ENCODE assay signal across 17 cellular contexts in genomic region chr2:173985595-173985994, GRCh38. TPM values are rescaled to one million over a fixed set of nuclear protein-coding genes. Genes with fewer than 3 reads are reported as not detected.
DNase-seq lines count a peak whose midpoint lies in the region; ATAC-seq and TF ChIP-seq lines count a peak whose summit lies in the region.
"Had no signal": no experiment of that assay in that cellular context is flagged by ENCODE, and none has a peak within 500 bp of the region (broad histone marks: within the 10 kb centered on the region; RNA-seq: fewer than 3 reads in every experiment).

No MANE protein-coding gene starts in this region.

- H3K36me3 ChIP-seq in ascending aorta (no peaks in the 10 kb centered on the region), gastroesophageal sphincter (no peaks in the 10 kb centered on the region), parathyroid adenoma (ENCODE audit: control insufficient read depth, insufficient read depth, low read length) (no peaks in the 10 kb centered on the region)

- peaks cover 23 to 72% of the 10 kb centered on the region in 2 donors for H3K4me1 ChIP-seq in ascending aorta
- H3K4me1 ChIP-seq in gastroesophageal sphincter = peaks cover 6 to 67% (median 24%) of the 10 kb centered on the region in 3 donors
- H3K4me1 ChIP-seq in parathyroid adenoma = peaks cover 8% of the 10 kb centered on the region

- intact Hi-C loops in ascending aorta (cut with DNase I) = loop anchor here (5.0 kb wide), 1 partner anchor 502 kb away; the partner anchor contains the start of gene GPR155

- H3K4me2 ChIP-seq in parathyroid adenoma (ENCODE audit: low read length) = peak overlapping the region; percentile 1

- peak overlapping the region; percentile 79 to 83 for H3K27ac ChIP-seq in ascending aorta
- peak overlapping the region in 3 of 4 donors; percentile 11 to 53 (median 28) for H3K27ac ChIP-seq in gastroesophageal sphincter
- peak overlapping the region; percentile 25 for H3K27ac ChIP-seq in parathyroid adenoma

- H2AFZ ChIP-seq in parathyroid adenoma = peak overlapping the region; percentile 71

- TF ChIP-seq POLR2A in gastroesophageal sphincter (IDR thresholded peaks at IDR 0.05) = no peak

- 44 to 80% methylated on average over 1 of the region's 1 CpG for WGBS in gastroesophageal sphincter (ENCODE audit: low coverage in 1 of 2), 2 donors

- H3K9me3 ChIP-seq in ascending aorta = no peaks in the 10 kb centered on the region
- no peaks in the 10 kb centered on the region for H3K9me3 ChIP-seq in gastroesophageal sphincter
- H3K9me3 ChIP-seq in parathyroid adenoma (ENCODE audit: control insufficient read depth, low read length) = no peaks in the 10 kb centered on the region

- TF ChIP-seq EP300 in gastroesophageal sphincter (IDR thresholded peaks at IDR 0.05) = no peak

- ATAC-seq in gastroesophageal sphincter (no peak), GM21423 (IDR thresholded peaks at IDR 0.05; ENCODE audit: unreplicated experiment) (no peak)

- H3K36me3 Mint-ChIP-seq in type B pancreatic cell = no peaks in the 10 kb centered on the region

- TF ChIP-seq CTCF in ascending aorta (IDR thresholded peaks at IDR 0.05) (no peak), gastroesophageal sphincter (IDR thresholded peaks at IDR 0.05) (no peak), parathyroid adenoma (IDR thresholded peaks at IDR 0.05) (no peak), type B pancreatic cell (conservative IDR thresholded peaks at IDR 0.05) (no peak)

- peaks cover 24% of the 10 kb centered on the region for H3K4me1 Mint-ChIP-seq in type B pancreatic cell (ENCODE audit: unreplicated experiment)

- no peak overlapping the region for H3K4me3 Mint-ChIP-seq in type B pancreatic cell
- H3K4me3 Mint-ChIP-seq: T-helper 2 cell treated with Interferon-gamma antibody and Interleukin-4, amounts not matched to agents 5 μg/mL and 100 μg/mL, for 36 hours had no signal

- H3K79me2 ChIP-seq in parathyroid adenoma = no peaks in the 10 kb centered on the region

- no peak overlapping the region for H3K9ac ChIP-seq in parathyroid adenoma

- peak overlapping the region; percentile 14 for H3K27ac Mint-ChIP-seq in type B pancreatic cell
- H3K27ac Mint-ChIP-seq: T-helper 2 cell treated with Interferon-gamma antibody and Interleukin-4, amounts not matched to agents 5 μg/mL and 100 μg/mL, for 36 hours had no signal

- H3K27me3 ChIP-seq in ascending aorta = no peaks in the 10 kb centered on the region
- no peaks in the 10 kb centered on the region for H3K27me3 ChIP-seq in gastroesophageal sphincter
- no peaks in the 10 kb centered on the region for H3K27me3 ChIP-seq in parathyroid adenoma (ENCODE audit: control insufficient read depth, insufficient read depth, low read length)

- DNase-seq in ascending aorta (ENCODE audit: low spot score in 2 of 2) = no peak
- no peak for DNase-seq in type B pancreatic cell (ENCODE audit: extremely low spot score, unreplicated experiment)
- DNase-seq in germinal center (ENCODE audit: low spot score) = no peak
- DNase-seq in COR-L47 (lab: John Stamatoyannopoulos, UW) = no peak
- DNase-seq: activated CD4-positive, alpha-beta T cell treated with anti-CD3 and anti-CD28 coated beads, Interleukin-2, amount 50 U/mL, for 4 hours; activated gamma-delta T cell treated with Interleukin-2 at 50 U/mL for 16 hours; foreskin melanocyte; left cardiac atrium; NCI-H1048; NCI-H2029; NCI-H345; stimulated activated CD4-positive, alpha-beta T cell treated with anti-CD3 and anti-CD28 coated beads, Interleukin-12 subunit alpha, Interleukin-12 subunit beta, amount 100 ng/mL, for 4 hours; stimulated activated CD8-positive, alpha-beta memory T cell treated with anti-CD3 and anti-CD28 coated beads, Interleukin-4, amount 100 ng/mL, for 48 hours had no signal

- H3K4me3 ChIP-seq in ascending aorta (no peak overlapping the region), gastroesophageal sphincter (no peak overlapping the region), parathyroid adenoma (ENCODE audit: low read depth, low read length) (no peak overlapping the region)

- no peaks in the 10 kb centered on the region for H3K27me3 Mint-ChIP-seq in type B pancreatic cell

- H3K9me3 Mint-ChIP-seq in type B pancreatic cell = no peaks in the 10 kb centered on the region
- H3K9me3 Mint-ChIP-seq: T-helper 2 cell treated with Interferon-gamma antibody and Interleukin-4, amounts not matched to agents 5 μg/mL and 100 μg/mL, for 36 hours had no signal

RNA-seq across cellular contexts. Expression of gene SP3, which starts 20.4 kb away (rescaled TPM):
- total RNA-seq in ascending aorta = 58.0 TPM
- 10 to 100 TPM; 69.7 to 94.3 (median 87.6) TPM for total RNA-seq in gastroesophageal sphincter
- total RNA-seq in type B pancreatic cell (ENCODE audit: low replicate concordance) = 75.0 and 94.5 TPM in 2 replicates

Comparison
In these comparisons a context has a peak if more than half of its experiments do, and no peak if none do; other contexts are left out.
1. H3K27ac ChIP-seq: peak in every context shown above with its lines; median percentile 81 in ascending aorta; 28 in gastroesophageal sphincter; 25 in parathyroid adenoma.